ENCODE assay signal across 10 cellular contexts in genomic region chr6:218153-219018, GRCh38.
DNase-seq lines count a peak whose midpoint lies in the region; ATAC-seq, FAIRE-seq and TF ChIP-seq lines count a peak whose summit lies in the region.
"Had no signal": no experiment of that assay in that cellular context is flagged by ENCODE, and none has a peak within 500 bp of the region (broad histone marks: within the 10 kb centered on the region; RNA-seq: fewer than 3 reads in every experiment).

No MANE protein-coding gene starts in this region.

- TF ChIP-seq CTCF in Calu3 (IDR thresholded peaks at IDR 0.05; ENCODE audit: unreplicated experiment) = no peak

- POLR2A ChIA-PET in CD8-positive, alpha-beta memory T cell (lab: Charles Lee) = interaction anchor here (0.5 kb wide), 1 partner anchor 47 kb away, joined by 3 read pairs; no protein-coding TSS in a partner anchor

- peaks cover 8% of the 10 kb centered on the region for H3K4me1 ChIP-seq in CD8-positive, alpha-beta memory T cell (ENCODE audit: insufficient read depth, low read length)

- BruUV-seq in Calu3 (replicated peaks; lab: Mats Ljungman, UMichigan) = no TSS peak

- H3K27ac ChIP-seq in CD8-positive, alpha-beta memory T cell (ENCODE audit: low read depth, low read length) = no peak overlapping the region

- H3K9me3 Mint-ChIP-seq in memory B cell (peaks cover 3% of the 10 kb centered on the region), Calu3 (ENCODE audit: low read depth, unreplicated experiment) (peaks cover 6% of the 10 kb centered on the region)
- peaks cover 9% of the 10 kb centered on the region for H3K9me3 Mint-ChIP-seq in activated T-helper 1 cell treated with anti-CD3 and anti-CD28 coated beads, Interleukin-12 subunit alpha, Interleukin-12 subunit beta, Interleukin-2, Interleukin-4 antibody, amounts not matched to agents 30 ng/mL and 10 ng/mL and 1 ng/mL, durations not matched to agents 14 hours and 24 hours and 36 hours
- H3K9me3 Mint-ChIP-seq in CD8-positive, alpha-beta memory T cell = no peaks in the 10 kb centered on the region
- H3K9me3 Mint-ChIP-seq: effector memory CD8-positive, alpha-beta T cell had no signal

- H3K36me3 Mint-ChIP-seq in memory B cell (peaks cover under 1% of the 10 kb centered on the region), Calu3 (ENCODE audit: insufficient read depth, unreplicated experiment) (no peaks in the 10 kb centered on the region)
- peaks cover 8% of the 10 kb centered on the region for H3K36me3 Mint-ChIP-seq in activated T-helper 1 cell treated with anti-CD3 and anti-CD28 coated beads, Interleukin-12 subunit alpha, Interleukin-12 subunit beta, Interleukin-2, Interleukin-4 antibody, amounts not matched to agents 30 ng/mL and 10 ng/mL and 1 ng/mL, durations not matched to agents 14 hours and 24 hours and 36 hours (ENCODE audit: low read depth)
- no peaks in the 10 kb centered on the region for H3K36me3 Mint-ChIP-seq in CD8-positive, alpha-beta memory T cell

- CTCF ChIA-PET in CD8-positive, alpha-beta memory T cell (lab: Charles Lee) = interaction anchor here (1.0 to 2.0 kb wide), 4 partner anchors 14 to 30 kb away, joined by 3 to 5 read pairs (median 4); no protein-coding TSS in a partner anchor
- CTCF ChIA-PET in Calu3 (lab: Charles Lee) = no interaction called here

- H3K4me1 Mint-ChIP-seq in memory B cell (peaks cover 55% of the 10 kb centered on the region), Calu3 (ENCODE audit: low read depth, unreplicated experiment) (peaks cover 9% of the 10 kb centered on the region)
- peaks cover 65% of the 10 kb centered on the region for H3K4me1 Mint-ChIP-seq in activated T-helper 1 cell treated with anti-CD3 and anti-CD28 coated beads, Interleukin-12 subunit alpha, Interleukin-12 subunit beta, Interleukin-2, Interleukin-4 antibody, amounts not matched to agents 30 ng/mL and 10 ng/mL and 1 ng/mL, durations not matched to agents 14 hours and 24 hours and 36 hours (ENCODE audit: low read depth)
- H3K4me1 Mint-ChIP-seq in CD8-positive, alpha-beta memory T cell = peaks cover 33 to 56% (median 35%) of the 10 kb centered on the region in 3 donors

- no peaks in the 10 kb centered on the region for H3K27me3 ChIP-seq in CD8-positive, alpha-beta memory T cell (ENCODE audit: insufficient read depth, low read length, poor library complexity, severe bottlenecking)

- H3K36me3 ChIP-seq in CD8-positive, alpha-beta memory T cell (ENCODE audit: insufficient read depth, low read length) = no peaks in the 10 kb centered on the region

- FAIRE-seq in GM18507 (lab: Jason Lieb, UNC) = peak; percentile 95

- ATAC-seq in GM21515 (IDR thresholded peaks at IDR 0.05; ENCODE audit: unreplicated experiment) (peak; percentile 39), HG03354 (IDR thresholded peaks at IDR 0.05; ENCODE audit: poor library complexity, severe bottlenecking, unreplicated experiment) (peak; percentile 44), memory B cell (ENCODE audit: low read depth) (peak; percentile 70)
- ATAC-seq: activated T-cell treated with anti-CD3 and anti-CD28 coated beads, Interleukin-2, amount 50 U/mL, for 72 hours; effector memory CD8-positive, alpha-beta T cell had no signal

- H3K4me3 Mint-ChIP-seq in memory B cell = peak overlapping the region; percentile 21
- H3K4me3 Mint-ChIP-seq in activated T-helper 1 cell treated with anti-CD3 and anti-CD28 coated beads, Interleukin-12 subunit alpha, Interleukin-12 subunit beta, Interleukin-2, Interleukin-4 antibody, amounts not matched to agents 30 ng/mL and 10 ng/mL and 1 ng/mL, durations not matched to agents 14 hours and 24 hours and 36 hours = no peak overlapping the region
- H3K4me3 Mint-ChIP-seq in CD8-positive, alpha-beta memory T cell = no peak overlapping the region
- H3K4me3 Mint-ChIP-seq in Calu3 (ENCODE audit: low read depth, unreplicated experiment) = no peak overlapping the region
- H3K4me3 Mint-ChIP-seq: activated T-cell treated with anti-CD3 and anti-CD28 coated beads, Interleukin-2, amount 50 U/mL, for 72 hours had no signal

- H3K9me3 ChIP-seq in CD8-positive, alpha-beta memory T cell (ENCODE audit: low read length) = no peaks in the 10 kb centered on the region

- intact Hi-C loops in activated T-helper 1 cell treated with anti-CD3 and anti-CD28 coated beads, Interleukin-12 subunit alpha, Interleukin-12 subunit beta, Interleukin-2, Interleukin-4 antibody, amounts not matched to agents 30 ng/mL and 10 ng/mL and 1 ng/mL, durations not matched to agents 14 hours and 24 hours and 36 hours (cut with micrococcal nuclease) = loop anchor here (5.0 kb wide), 1 partner anchor 34 kb away; no protein-coding TSS in a partner anchor
- intact Hi-C loops in Calu3 (cut with micrococcal nuclease; ENCODE audit: unreplicated experiment) = loop anchor here (1.0 kb wide), 1 partner anchor 27 kb away; no protein-coding TSS in a partner anchor

- DNase-seq in GM18507 (ENCODE audit: extremely low spot score, insufficient read length, low read depth) (no peak), memory B cell (ENCODE audit: low spot score in 2 of 2) (peak in 1 of 2 donors; percentile 36), iPS-NIHi11 (ENCODE audit: low spot score) (no peak), Calu3 (no peak)
- DNase-seq in activated T-helper 1 cell treated with anti-CD3 and anti-CD28 coated beads, Interleukin-12 subunit alpha, Interleukin-12 subunit beta, Interleukin-2, Interleukin-4 antibody, amounts not matched to agents 30 ng/mL and 10 ng/mL and 1 ng/mL, durations not matched to agents 14 hours and 24 hours and 36 hours (ENCODE audit: low spot score) = no peak
- no peak for DNase-seq in CD8-positive, alpha-beta memory T cell
- DNase-seq: effector memory CD8-positive, alpha-beta T cell had no signal

- H3K27me3 Mint-ChIP-seq in memory B cell (no peaks in the 10 kb centered on the region), Calu3 (ENCODE audit: unreplicated experiment) (peaks cover 19% of the 10 kb centered on the region)
- peaks cover under 1% of the 10 kb centered on the region for H3K27me3 Mint-ChIP-seq in activated T-helper 1 cell treated with anti-CD3 and anti-CD28 coated beads, Interleukin-12 subunit alpha, Interleukin-12 subunit beta, Interleukin-2, Interleukin-4 antibody, amounts not matched to agents 30 ng/mL and 10 ng/mL and 1 ng/mL, durations not matched to agents 14 hours and 24 hours and 36 hours (ENCODE audit: insufficient read depth)
- no peaks in the 10 kb centered on the region for H3K27me3 Mint-ChIP-seq in CD8-positive, alpha-beta memory T cell

- H3K27ac Mint-ChIP-seq in memory B cell (peak overlapping the region; percentile 93), Calu3 (ENCODE audit: unreplicated experiment) (no peak overlapping the region)
- no peak overlapping the region for H3K27ac Mint-ChIP-seq in activated T-helper 1 cell treated with anti-CD3 and anti-CD28 coated beads, Interleukin-12 subunit alpha, Interleukin-12 subunit beta, Interleukin-2, Interleukin-4 antibody, amounts not matched to agents 30 ng/mL and 10 ng/mL and 1 ng/mL, durations not matched to agents 14 hours and 24 hours and 36 hours
- peak overlapping the region in 2 of 8 donors; percentile 17 to 21 for H3K27ac Mint-ChIP-seq in CD8-positive, alpha-beta memory T cell
- H3K27ac Mint-ChIP-seq: activated T-cell treated with anti-CD3 and anti-CD28 coated beads, Interleukin-2, amount 50 U/mL, for 72 hours had no signal

- H3K4me3 ChIP-seq in CD8-positive, alpha-beta memory T cell (ENCODE audit: low read length) = no peak overlapping the region
